In genomic region chr10:11612004-11613001, GRCh38 we compare ENCODE assay signal across 1 cellular context.
TF ChIP-seq lines count a peak whose summit lies in the region.

No MANE protein-coding gene starts in this region.

TF ChIP-seq in GM12878, 131 proteins besides CTCF, POLR2A, EP300 and RAD21 (continued from another document):
- TF ChIP-seq, protein P1, sequence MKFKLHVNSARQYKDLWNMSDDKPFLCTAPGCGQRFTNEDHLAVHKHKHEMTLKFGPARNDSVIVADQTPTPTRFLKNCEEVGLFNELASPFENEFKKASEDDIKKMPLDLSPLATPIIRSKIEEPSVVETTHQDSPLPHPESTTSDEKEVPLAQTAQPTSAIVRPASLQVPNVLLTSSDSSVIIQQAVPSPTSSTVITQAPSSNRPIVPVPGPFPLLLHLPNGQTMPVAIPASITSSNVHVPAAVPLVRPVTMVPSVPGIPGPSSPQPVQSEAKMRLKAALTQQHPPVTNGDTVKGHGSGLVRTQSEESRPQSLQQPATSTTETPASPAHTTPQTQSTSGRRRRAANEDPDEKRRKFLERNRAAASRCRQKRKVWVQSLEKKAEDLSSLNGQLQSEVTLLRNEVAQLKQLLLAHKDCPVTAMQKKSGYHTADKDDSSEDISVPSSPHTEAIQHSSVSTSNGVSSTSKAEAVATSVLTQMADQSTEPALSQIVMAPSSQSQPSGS (IDR thresholded peaks at IDR 0.05; ENCODE audit: low read length) = no peak
- TF ChIP-seq, protein P2, sequence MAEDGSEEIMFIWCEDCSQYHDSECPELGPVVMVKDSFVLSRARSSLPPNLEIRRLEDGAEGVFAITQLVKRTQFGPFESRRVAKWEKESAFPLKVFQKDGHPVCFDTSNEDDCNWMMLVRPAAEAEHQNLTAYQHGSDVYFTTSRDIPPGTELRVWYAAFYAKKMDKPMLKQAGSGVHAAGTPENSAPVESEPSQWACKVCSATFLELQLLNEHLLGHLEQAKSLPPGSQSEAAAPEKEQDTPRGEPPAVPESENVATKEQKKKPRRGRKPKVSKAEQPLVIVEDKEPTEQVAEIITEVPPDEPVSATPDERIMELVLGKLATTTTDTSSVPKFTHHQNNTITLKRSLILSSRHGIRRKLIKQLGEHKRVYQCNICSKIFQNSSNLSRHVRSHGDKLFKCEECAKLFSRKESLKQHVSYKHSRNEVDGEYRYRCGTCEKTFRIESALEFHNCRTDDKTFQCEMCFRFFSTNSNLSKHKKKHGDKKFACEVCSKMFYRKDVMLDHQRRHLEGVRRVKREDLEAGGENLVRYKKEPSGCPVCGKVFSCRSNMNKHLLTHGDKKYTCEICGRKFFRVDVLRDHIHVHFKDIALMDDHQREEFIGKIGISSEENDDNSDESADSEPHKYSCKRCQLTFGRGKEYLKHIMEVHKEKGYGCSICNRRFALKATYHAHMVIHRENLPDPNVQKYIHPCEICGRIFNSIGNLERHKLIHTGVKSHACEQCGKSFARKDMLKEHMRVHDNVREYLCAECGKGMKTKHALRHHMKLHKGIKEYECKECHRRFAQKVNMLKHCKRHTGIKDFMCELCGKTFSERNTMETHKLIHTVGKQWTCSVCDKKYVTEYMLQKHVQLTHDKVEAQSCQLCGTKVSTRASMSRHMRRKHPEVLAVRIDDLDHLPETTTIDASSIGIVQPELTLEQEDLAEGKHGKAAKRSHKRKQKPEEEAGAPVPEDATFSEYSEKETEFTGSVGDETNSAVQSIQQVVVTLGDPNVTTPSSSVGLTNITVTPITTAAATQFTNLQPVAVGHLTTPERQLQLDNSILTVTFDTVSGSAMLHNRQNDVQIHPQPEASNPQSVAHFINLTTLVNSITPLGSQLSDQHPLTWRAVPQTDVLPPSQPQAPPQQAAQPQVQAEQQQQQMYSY (CRISPR knock-in tag; IDR thresholded peaks at IDR 0.05) = no peak
- TF ChIP-seq SMARCA5 (IDR thresholded peaks at IDR 0.05) (no peak), ATF3 (IDR thresholded peaks at IDR 0.05; ENCODE audit: borderline replicate concordance, extremely low read depth, low read depth, low read length) (no peak), JUND (IDR thresholded peaks at IDR 0.05; ENCODE audit: low read depth, low read length) (no peak)
- TF ChIP-seq, protein P3, sequence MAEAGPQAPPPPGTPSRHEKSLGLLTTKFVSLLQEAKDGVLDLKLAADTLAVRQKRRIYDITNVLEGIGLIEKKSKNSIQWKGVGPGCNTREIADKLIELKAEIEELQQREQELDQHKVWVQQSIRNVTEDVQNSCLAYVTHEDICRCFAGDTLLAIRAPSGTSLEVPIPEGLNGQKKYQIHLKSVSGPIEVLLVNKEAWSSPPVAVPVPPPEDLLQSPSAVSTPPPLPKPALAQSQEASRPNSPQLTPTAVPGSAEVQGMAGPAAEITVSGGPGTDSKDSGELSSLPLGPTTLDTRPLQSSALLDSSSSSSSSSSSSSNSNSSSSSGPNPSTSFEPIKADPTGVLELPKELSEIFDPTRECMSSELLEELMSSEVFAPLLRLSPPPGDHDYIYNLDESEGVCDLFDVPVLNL (IDR thresholded peaks at IDR 0.05; ENCODE audit: low read depth, low read length) = no peak
TF ChIP-seq in GM12878: peak in this region for 0.
